Comparison of ENCODE assay signal across 8 cellular contexts in the genomic region with DNA sequence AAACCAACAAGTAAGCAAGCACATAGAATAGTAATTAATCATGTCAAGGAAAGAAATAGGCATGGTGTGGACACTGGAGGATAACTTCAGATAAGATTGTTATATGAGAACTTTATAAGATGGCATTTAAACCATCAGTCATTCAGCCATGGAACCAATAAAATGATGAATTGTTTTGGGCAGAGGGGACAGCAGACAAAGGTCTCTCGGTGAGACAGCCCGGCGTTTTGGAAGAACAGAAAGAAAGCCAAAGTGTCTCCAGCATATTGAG. TPM values are rescaled to one million over a fixed set of nuclear protein-coding genes. Genes with fewer than 3 reads are reported as not detected.
A peak's percentile ranks its signal among the peaks of the same experiment; 100 is the strongest.
DNase-seq lines count a peak whose midpoint lies in the region; ATAC-seq and TF ChIP-seq lines count a peak whose summit lies in the region.

No MANE protein-coding gene starts in this region.

- no peak overlapping the region for H3K23ac ChIP-seq in H9 (ENCODE audit: insufficient read length, low read depth, low read length)

- H3K9me3 ChIP-seq in H9 (ENCODE audit: control insufficient read depth, low read depth, low read length) (no peaks in the 10 kb centered on the region), WERI-Rb-1 (ENCODE audit: severe bottlenecking) (no peaks in the 10 kb centered on the region), skeletal muscle satellite cell (replicated peaks; ENCODE audit: low read length) (no peaks in the 10 kb centered on the region)

- no peak overlapping the region for H2AFZ ChIP-seq in H9 (ENCODE audit: low read length)

- H3K27me3 Mint-ChIP-seq in H9 (ENCODE audit: low read depth) = peaks cover 21% of the 10 kb centered on the region

- ATAC-seq in GM19455 (IDR thresholded peaks at IDR 0.05; ENCODE audit: unreplicated experiment) = no peak

- H3K18ac ChIP-seq in H9 (ENCODE audit: insufficient read length, low read depth, low read length) = no peak overlapping the region

- no peak overlapping the region for H3T11ph ChIP-seq in H9 (ENCODE audit: low read length)

- H4K8ac ChIP-seq in H9 (replicated peaks; ENCODE audit: insufficient read length, low read depth, low read length) = no peak overlapping the region

- H3K4me3 ChIP-seq in WERI-Rb-1 (ENCODE audit: low read depth, low read length) (peak overlapping the region; percentile 88), foreskin fibroblast (ENCODE audit: low read depth in 1 of 2, low read length in 2 of 2) (peak overlapping the region; percentile 70 to 96), skeletal muscle satellite cell (ENCODE audit: low read length) (peak overlapping the region; percentile 94)

- no peaks in the 10 kb centered on the region for H3K79me2 ChIP-seq in H9 (ENCODE audit: insufficient read depth, low read length)

- peaks cover 12% of the 10 kb centered on the region for H3K23me2 ChIP-seq in H9 (ENCODE audit: insufficient read length, low read depth, low read length, poor library complexity, severe bottlenecking)

- H2BK20ac ChIP-seq in H9 (ENCODE audit: low read depth, low read length, poor library complexity, severe bottlenecking) = no peak overlapping the region

- no peak overlapping the region for H2AK5ac ChIP-seq in H9 (ENCODE audit: insufficient read length, low read length)

- no peak overlapping the region for H3K56ac ChIP-seq in H9 (ENCODE audit: insufficient read length, low read depth, low read length)

- no peak overlapping the region for H3K27ac ChIP-seq in H9 (ENCODE audit: insufficient read length, low read depth, low read length)
- H3K27ac ChIP-seq in WERI-Rb-1 = no peak overlapping the region

- H3K4me1 Mint-ChIP-seq in H9 = peaks cover 19 to 24% of the 10 kb centered on the region in 2 experiments

- no peak overlapping the region for H2BK12ac ChIP-seq in H9 (ENCODE audit: insufficient read length, low read depth, low read length)

- H3K4me3 Mint-ChIP-seq in H9 = peak overlapping the region; percentile 94 to 96

- no peak overlapping the region for H3K27ac Mint-ChIP-seq in H9

- H3K14ac ChIP-seq in H9 (ENCODE audit: insufficient read depth, low read length) = no peak overlapping the region

- no peak overlapping the region for H2BK120ac ChIP-seq in H9 (ENCODE audit: low read depth, low read length, poor library complexity, severe bottlenecking)

- H3K9ac ChIP-seq in H9 (ENCODE audit: extremely low read depth, insufficient read length, low read length) = no peak overlapping the region
- peak overlapping the region; percentile 46 for H3K9ac ChIP-seq in skeletal muscle satellite cell (ENCODE audit: low read depth, low read length)

- H3K36me3 Mint-ChIP-seq in H9 (ENCODE audit: insufficient read depth in 1 of 3, low read depth in 3 of 3) = no peaks in the 10 kb centered on the region

- no peak overlapping the region for H3K4ac ChIP-seq in H9 (ENCODE audit: low read depth, low read length)

- no peak for DNase-seq in H9
- no peak for DNase-seq in WERI-Rb-1
- DNase-seq in foreskin fibroblast = no peak
- no peak for DNase-seq in activated CD4-positive, CD25-positive, alpha-beta regulatory T cell treated with anti-CD3 and anti-CD28 coated beads, Interleukin-2, amount 50 U/mL, for 72 hours
- no peak for DNase-seq in Kasumi-1 (lab: John Stamatoyannopoulos, UW)
- no peak for DNase-seq in HuH-7 (ENCODE audit: low spot score)

- H3K4me2 ChIP-seq in H9 (ENCODE audit: insufficient read depth, insufficient read length, low read length) (peak overlapping the region; percentile 73), skeletal muscle satellite cell (ENCODE audit: low read length) (peak overlapping the region; percentile 100)

- H3K79me1 ChIP-seq in H9 (ENCODE audit: insufficient read depth, low read depth, low read length, poor library complexity, severe bottlenecking) = no peaks in the 10 kb centered on the region

- no CpG with 5 or more reads among the region's 3 CpGs for WGBS in H9 (ENCODE audit: extremely low coverage, insufficient read length, low lambda C conversion rate)

- H3K9me3 Mint-ChIP-seq in H9 = no peaks in the 10 kb centered on the region

- H2BK5ac ChIP-seq in H9 (ENCODE audit: insufficient read length, low read length) = no peak overlapping the region

- H2BK15ac ChIP-seq in H9 (ENCODE audit: low read depth, low read length) = no peak overlapping the region

- H3K36me3 ChIP-seq in WERI-Rb-1 (no peaks in the 10 kb centered on the region), skeletal muscle satellite cell (ENCODE audit: insufficient read depth, low read length) (no peaks in the 10 kb centered on the region)

- H3K27me3 ChIP-seq in H9 (ENCODE audit: insufficient read depth, low read length) (no peaks in the 10 kb centered on the region; the same call in 1 of the 2 replicates), WERI-Rb-1 (ENCODE audit: insufficient read depth, low read depth, severe bottlenecking) (no peaks in the 10 kb centered on the region), skeletal muscle satellite cell (ENCODE audit: control insufficient read depth, insufficient read depth, low read length) (no peaks in the 10 kb centered on the region)

- no peak overlapping the region for H4K5ac ChIP-seq in H9 (ENCODE audit: insufficient read length, low read depth, low read length)

- H4K91ac ChIP-seq in H9 (ENCODE audit: insufficient read length, low read depth, low read length) = no peak overlapping the region

- TF ChIP-seq CTCF in H9 (conservative IDR thresholded peaks at IDR 0.05) = no peak
- TF ChIP-seq CTCF in WERI-Rb-1 (IDR thresholded peaks at IDR 0.05; ENCODE audit: low read depth, low read length) = no peak
- TF ChIP-seq CTCF in foreskin fibroblast (IDR thresholded peaks at IDR 0.05; ENCODE audit: low read depth, low read length) = no peak

- H3K4me1 ChIP-seq in H9 (ENCODE audit: insufficient read depth, low read length) = no peaks in the 10 kb centered on the region
- H3K4me1 ChIP-seq in skeletal muscle satellite cell (ENCODE audit: control insufficient read depth, insufficient read depth, low read length) = peaks cover 13% of the 10 kb centered on the region

- H4K20me1 ChIP-seq in H9 (ENCODE audit: control insufficient read depth, insufficient read depth, insufficient read length) = no peaks in the 10 kb centered on the region

RNA-seq across cellular contexts. Expression of a gene that starts 0.8 kb away (rescaled TPM):
- total RNA-seq in H9 (2021) = 10.2 and 10.4 TPM in 2 replicates
- 9.0 and 9.6 TPM in 2 replicates for total RNA-seq in skeletal muscle satellite cell (2012; rRNA removed)
